ENCODE assay signal across 17 cellular contexts in the genomic region with DNA sequence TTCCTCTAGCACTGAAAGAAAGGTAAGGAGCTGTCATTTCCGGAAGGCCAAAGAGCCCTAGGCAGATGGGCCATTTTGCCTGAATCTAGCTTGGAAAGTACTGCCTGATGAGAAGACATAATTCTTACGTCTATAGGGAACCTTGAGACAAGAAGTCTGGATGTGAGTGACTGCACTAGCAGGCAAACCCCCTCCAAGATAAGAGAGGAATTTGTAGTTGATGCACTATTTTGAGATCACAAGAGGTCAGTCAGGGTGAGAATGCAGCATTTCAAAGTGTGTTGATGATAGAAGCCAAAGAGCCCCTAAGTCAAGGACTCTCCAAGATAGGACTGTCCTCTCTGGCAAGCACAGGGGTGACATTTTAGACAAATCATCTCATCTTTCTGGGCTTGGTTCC.
A peak's percentile ranks its signal among the peaks of the same experiment; 100 is the strongest.
DNase-seq lines count a peak whose midpoint lies in the region; ATAC-seq, FAIRE-seq and TF ChIP-seq lines count a peak whose summit lies in the region.
"Had no signal": no experiment of that assay in that cellular context is flagged by ENCODE, and none has a peak within 500 bp of the region (broad histone marks: within the 10 kb centered on the region; RNA-seq: fewer than 3 reads in every experiment).

No MANE protein-coding gene starts in this region.

- H3K23ac ChIP-seq in IMR-90 (ENCODE audit: low read depth, low read length) (no peak overlapping the region), H1 (ENCODE audit: insufficient read length) (no peak overlapping the region)

- H3K4ac ChIP-seq in IMR-90 (ENCODE audit: low read depth, low read length) (no peak overlapping the region), H1 (replicated peaks; ENCODE audit: insufficient read length, low read depth, low read length) (peak overlapping the region; percentile 62)

- no peak for TF ChIP-seq RAD21 in IMR-90 (IDR thresholded peaks at IDR 0.05; ENCODE audit: low read length)
- no peak for TF ChIP-seq RAD21 in H1 (IDR thresholded peaks at IDR 0.05 in 1 of 2, conservative IDR thresholded peaks at IDR 0.05 in 1 of 2; ENCODE audit: low read depth in 2 of 2, low read length in 2 of 2)

- no CpG with 5 or more reads among the region's 2 CpGs for WGBS in IMR-90 (ENCODE audit: extremely low coverage in 2 of 2, insufficient read length in 1 of 2), 2 experiments
- 91% methylated on average over 2 of the region's 2 CpGs; no CpG with 5 or more reads in 1 of the 2 experiments for WGBS in H1 (ENCODE audit: extremely low coverage in 1 of 2, insufficient coverage in 1 of 2, insufficient read length in 1 of 2, insufficient replicate concordance in 2 of 2, low coverage in 1 of 2, low lambda C conversion rate in 2 of 2, missing lambda C conversion rate in 1 of 2), 2 experiments

- dilution Hi-C loops in IMR-90 (cut with HindIII; ENCODE audit: low sequenced_read_pairs, unreplicated experiment): no loop called here

- H3K27ac Mint-ChIP-seq in stimulated activated naive B cell treated with anti-CD40 and anti-IgM and Interleukin-4, amounts not matched to agents 10 μg/mL and 1 μg/mL and 100 μg/mL, for 72 hours: no peak overlapping the region
- H3K27ac Mint-ChIP-seq: CD8-positive, alpha-beta T cell had no signal

- H2BK5ac ChIP-seq in IMR-90 (ENCODE audit: low read depth, low read length, poor library complexity, severe bottlenecking) (no peak overlapping the region), H1 (ENCODE audit: low read depth, low read length) (no peak overlapping the region)

- DNase-seq in IMR-90 (no peak), H1 (ENCODE audit: low read depth in 1 of 2, low spot score in 2 of 2) (peak in 1 of 2 experiments; percentile 17), left ventricle myocardium superior (no peak), NCI-H2196 treated with DMSO at 0.1 percent for 48 hours (lab: John Stamatoyannopoulos, UW; ENCODE audit: unreplicated experiment) (no peak)
- no peak for DNase-seq in stimulated activated naive B cell treated with anti-CD40 and anti-IgM and Interleukin-4, amounts not matched to agents 10 μg/mL and 1 μg/mL and 100 μg/mL, for 72 hours
- DNase-seq: CD8-positive, alpha-beta T cell; DND-41; HCEC 1CT; NCI-H1092 treated with DMSO at 0.1 percent for 48 hours; NCI-H2081; NCI-H2171 treated with DMSO at 0.1 percent for 48 hours; NCI-H748 treated with DMSO at 0.1 percent for 48 hours; SHP77 treated with DMSO at 0.1 percent for 48 hours; SK-N-SH had no signal

- ATAC-seq in IMR-90 (ENCODE audit: low read depth) (no peak), left ventricle myocardium superior (peak; percentile 95), HG03565 (IDR thresholded peaks at IDR 0.05; ENCODE audit: unreplicated experiment) (no peak), GM19023 (IDR thresholded peaks at IDR 0.05; ENCODE audit: unreplicated experiment) (no peak)
- peak; percentile 22 to 31 for ATAC-seq in stimulated activated naive B cell treated with anti-CD40 and anti-IgM and Interleukin-4, amounts not matched to agents 10 μg/mL and 1 μg/mL and 100 μg/mL, for 72 hours (replicated peaks)
- ATAC-seq: CD8-positive, alpha-beta T cell had no signal

- H3K18ac ChIP-seq in IMR-90 (ENCODE audit: low read depth, low read length) (no peak overlapping the region), H1 (ENCODE audit: extremely low read depth, low read length) (no peak overlapping the region)

- H2BK12ac ChIP-seq in H1 (ENCODE audit: low read depth, low read length): no peak overlapping the region

- H3K27me3 ChIP-seq in IMR-90 (ENCODE audit: control insufficient read depth, insufficient read depth, low read length) (peaks cover 9% of the 10 kb centered on the region), H1 (replicated peaks in 1 of 4; ENCODE audit: control insufficient read depth in 3 of 4, extremely low read depth in 1 of 4, insufficient read depth in 3 of 4, low read length in 3 of 4) (no peaks in the 10 kb centered on the region)
- H3K27me3 ChIP-seq: BLaER1 treated with 17β-estradiol and CSF1 and Interleukin-3, amounts not matched to agents 10 nM and 100 nM had no signal

- FAIRE-seq in H1 (lab: Jason Lieb, UNC): no peak

- no peaks in the 10 kb centered on the region for H3K79me2 ChIP-seq in H1 (ENCODE audit: control insufficient read depth in 1 of 2, insufficient read depth in 2 of 2, low read length in 2 of 2)

- no peaks in the 10 kb centered on the region for H3K79me1 ChIP-seq in IMR-90 (ENCODE audit: low read depth in 1 of 2, low read length in 2 of 2)
- no peaks in the 10 kb centered on the region for H3K79me1 ChIP-seq in H1 (ENCODE audit: low read depth, low read length)

- no peak overlapping the region for H2AK5ac ChIP-seq in IMR-90 (ENCODE audit: low read depth, low read length)
- no peak overlapping the region for H2AK5ac ChIP-seq in H1 (ENCODE audit: low read depth, low read length)

- H3K23me2 ChIP-seq in H1 (ENCODE audit: low read depth, low read length): no peaks in the 10 kb centered on the region

- H2AFZ ChIP-seq in IMR-90 (replicated peaks; ENCODE audit: low read length, poor library complexity) (no peak overlapping the region), H1 (ENCODE audit: low read length) (no peak overlapping the region)

- H3K4me1 Mint-ChIP-seq in stimulated activated naive B cell treated with anti-CD40 and anti-IgM and Interleukin-4, amounts not matched to agents 10 μg/mL and 1 μg/mL and 100 μg/mL, for 72 hours: peaks cover 0 to 2% of the 10 kb centered on the region in 2 donors

- H2AK9ac ChIP-seq in IMR-90 (replicated peaks; ENCODE audit: low read depth, low read length, poor library complexity): peak overlapping the region; percentile 65

- H3K9ac ChIP-seq in IMR-90 (ENCODE audit: low read depth, low read length) (no peak overlapping the region), H1 (replicated peaks in 1 of 4; ENCODE audit: extremely low read depth in 1 of 4, low read depth in 3 of 4, low read length in 3 of 4) (no peak overlapping the region)
- H3K9ac ChIP-seq: BLaER1 treated with 17β-estradiol and CSF1 and Interleukin-3, amounts not matched to agents 10 nM and 100 nM; SK-N-SH had no signal

- H3K9me3 ChIP-seq in IMR-90 (ENCODE audit: control insufficient read depth, insufficient read depth, low read length): no peaks in the 10 kb centered on the region
- no peaks in the 10 kb centered on the region for H3K9me3 ChIP-seq in H1 (ENCODE audit: insufficient read depth in 2 of 2, low read depth in 1 of 2, low read length in 1 of 2)
- H3K9me3 ChIP-seq: SK-N-SH had no signal

- H4K8ac ChIP-seq in IMR-90 (ENCODE audit: low read depth in 2 of 2, low read length in 2 of 2): no peak overlapping the region
- no peak overlapping the region for H4K8ac ChIP-seq in H1 (ENCODE audit: extremely low read depth, insufficient read depth, low read length)

- H3K56ac ChIP-seq in IMR-90 (ENCODE audit: extremely low read depth, insufficient read depth, low read length): no peak overlapping the region
- H3K56ac ChIP-seq in H1 (replicated peaks; ENCODE audit: insufficient read length, low read depth, low read length): no peak overlapping the region

- POLR2A ChIA-PET in IMR-90 (lab: Charles Lee; ENCODE audit: unreplicated experiment): no interaction called here
- POLR2A ChIA-PET in H1 (lab: Charles Lee; ENCODE audit: partially characterized antibody): no interaction called here

- H3K36me3 Mint-ChIP-seq in stimulated activated naive B cell treated with anti-CD40 and anti-IgM and Interleukin-4, amounts not matched to agents 10 μg/mL and 1 μg/mL and 100 μg/mL, for 72 hours: peaks cover 0 to 3% of the 10 kb centered on the region in 2 donors
- H3K36me3 Mint-ChIP-seq: CD8-positive, alpha-beta T cell had no signal

- H4K5ac ChIP-seq in IMR-90 (ENCODE audit: low read depth, low read length) (no peak overlapping the region), H1 (ENCODE audit: insufficient read length, low read depth, low read length) (no peak overlapping the region)

- no peak overlapping the region for H3K4me2 ChIP-seq in IMR-90 (ENCODE audit: low read depth, low read length)
- H3K4me2 ChIP-seq in H1 (ENCODE audit: insufficient read depth in 1 of 2, low read depth in 2 of 2, low read length in 2 of 2): no peak overlapping the region
- H3K4me2 ChIP-seq: BLaER1 treated with 17β-estradiol and CSF1 and Interleukin-3, amounts not matched to agents 10 nM and 100 nM; SK-N-SH had no signal

- peaks cover 17 to 29% of the 10 kb centered on the region in 2 donors for H3K27me3 Mint-ChIP-seq in stimulated activated naive B cell treated with anti-CD40 and anti-IgM and Interleukin-4, amounts not matched to agents 10 μg/mL and 1 μg/mL and 100 μg/mL, for 72 hours

- no peak overlapping the region for H2BK120ac ChIP-seq in IMR-90 (ENCODE audit: low read depth, low read length)
- no peak overlapping the region for H2BK120ac ChIP-seq in H1 (replicated peaks; ENCODE audit: low read depth, low read length)

- H3K4me3 ChIP-seq in IMR-90 (ENCODE audit: insufficient read depth, low read depth, low read length) (no peak overlapping the region), H1 (ENCODE audit: extremely low read depth in 1 of 4, insufficient read depth in 2 of 4, low read depth in 3 of 4, low read length in 4 of 4) (no peak overlapping the region)
- H3K4me3 ChIP-seq: BLaER1 treated with 17β-estradiol and CSF1 and Interleukin-3, amounts not matched to agents 10 nM and 100 nM had no signal

- CTCF ChIA-PET in IMR-90 (lab: Yijun Ruan, JAX): interaction anchor here (0.8 kb wide), 1 partner anchor 16 kb away, joined by 3 read pairs; no protein-coding TSS in a partner anchor
- CTCF ChIA-PET in H1 (lab: Charles Lee; ENCODE audit: partially characterized antibody): interaction anchor here (1.1 kb wide), 1 partner anchor 11 kb away, joined by 3 read pairs; no protein-coding TSS in a partner anchor

- TF ChIP-seq CTCF in IMR-90 (conservative IDR thresholded peaks at IDR 0.05; ENCODE audit: low read depth, low read length): no peak
- TF ChIP-seq CTCF in H1 (IDR thresholded peaks at IDR 0.05; ENCODE audit: control extremely low read depth in 1 of 3, insufficient read depth in 1 of 3, low read depth in 1 of 3, low read length in 3 of 3): no peak

- H2BK20ac ChIP-seq in IMR-90 (ENCODE audit: low read depth, low read length) (no peak overlapping the region), H1 (ENCODE audit: low read length) (no peak overlapping the region)

- H3K14ac ChIP-seq in IMR-90 (replicated peaks; ENCODE audit: low read depth, low read length) (no peak overlapping the region), H1 (ENCODE audit: insufficient read length) (no peak overlapping the region)

- H3K36me3 ChIP-seq in IMR-90 (ENCODE audit: control insufficient read depth, insufficient read depth, low read length) (no peaks in the 10 kb centered on the region), H1 (ENCODE audit: control insufficient read depth in 2 of 4, insufficient read depth in 4 of 4, low read length in 3 of 4) (no peaks in the 10 kb centered on the region)
- H3K36me3 ChIP-seq: BLaER1 treated with 17β-estradiol and CSF1 and Interleukin-3, amounts not matched to agents 10 nM and 100 nM had no signal

- H4K91ac ChIP-seq in IMR-90 (ENCODE audit: insufficient read depth, low read depth, low read length): no peak overlapping the region
- H4K91ac ChIP-seq in H1 (replicated peaks; ENCODE audit: insufficient read length, low read length): no peak overlapping the region

- H3K27ac ChIP-seq in IMR-90 (ENCODE audit: insufficient read depth, low read length) (no peak overlapping the region), H1 (ENCODE audit: low read depth, low read length) (no peak overlapping the region)
- H3K27ac ChIP-seq: BLaER1 treated with 17β-estradiol and CSF1 and Interleukin-3, amounts not matched to agents 10 nM and 100 nM had no signal

- intact Hi-C loops in IMR-90 (cut with micrococcal nuclease): no loop called here
- intact Hi-C loops in left ventricle myocardium superior (cut with micrococcal nuclease): no loop called here

- H3K9me1 ChIP-seq in IMR-90 (ENCODE audit: insufficient read depth, low read length): no peaks in the 10 kb centered on the region

- H3K4me3 Mint-ChIP-seq in stimulated activated naive B cell treated with anti-CD40 and anti-IgM and Interleukin-4, amounts not matched to agents 10 μg/mL and 1 μg/mL and 100 μg/mL, for 72 hours: no peak overlapping the region
- H3K4me3 Mint-ChIP-seq: CD8-positive, alpha-beta T cell had no signal

- H3K9me3 Mint-ChIP-seq in stimulated activated naive B cell treated with anti-CD40 and anti-IgM and Interleukin-4, amounts not matched to agents 10 μg/mL and 1 μg/mL and 100 μg/mL, for 72 hours: peaks cover 6 to 9% of the 10 kb centered on the region in 2 donors

- no TSS peak for BruUV-seq in IMR-90 (replicated peaks; lab: Mats Ljungman, UMichigan)

- no peak for TF ChIP-seq POLR2A in IMR-90 (IDR thresholded peaks at IDR 0.05; ENCODE audit: low read depth, low read length)
- TF ChIP-seq POLR2A in H1 (IDR thresholded peaks at IDR 0.05; ENCODE audit: control extremely low read depth in 1 of 2, low read depth in 2 of 2, low read length in 2 of 2): no peak

- TF ChIP-seq EP300 in H1 (IDR thresholded peaks at IDR 0.05; ENCODE audit: borderline replicate concordance in 1 of 2, low read depth in 2 of 2, low read length in 2 of 2): no peak

- H3K4me1 ChIP-seq in IMR-90 (ENCODE audit: control insufficient read depth, insufficient read depth, low read length) (no peaks in the 10 kb centered on the region), H1 (replicated peaks in 1 of 4; ENCODE audit: control insufficient read depth in 3 of 4, insufficient read depth in 4 of 4, low read length in 3 of 4) (peaks cover 0 to 7% (median 1%) of the 10 kb centered on the region in 4 experiments; a peak in 2 of 7 replicates)
- H3K4me1 ChIP-seq: BLaER1 treated with 17β-estradiol and CSF1 and Interleukin-3, amounts not matched to agents 10 nM and 100 nM had no signal

- H2BK15ac ChIP-seq in IMR-90 (ENCODE audit: low read depth, low read length): no peak overlapping the region
- H2BK15ac ChIP-seq in H1 (ENCODE audit: low read length): no peak overlapping the region

- in situ Hi-C loops in IMR-90 (cut with MboI; ENCODE audit: low sequenced_read_pairs): no loop called here

- no peaks in the 10 kb centered on the region for H4K20me1 ChIP-seq in IMR-90 (ENCODE audit: insufficient read depth, low read length)
- H4K20me1 ChIP-seq in H1 (replicated peaks in 1 of 2; ENCODE audit: control insufficient read depth in 1 of 2, insufficient read depth in 2 of 2, low read length in 2 of 2): no peaks in the 10 kb centered on the region
- H4K20me1 ChIP-seq: BLaER1 treated with 17β-estradiol and CSF1 and Interleukin-3, amounts not matched to agents 10 nM and 100 nM had no signal

Comparison
In these comparisons a context has a peak if more than half of its experiments do, and no peak if none do; other contexts are left out.
1. ATAC-seq: peak in left ventricle myocardium superior (single experiment) and stimulated activated naive B cell treated with anti-CD40 and anti-IgM and Interleukin-4, amounts not matched to agents 10 μg/mL and 1 μg/mL and 100 μg/mL, for 72 hours (2 of 2); none in IMR-90 (single experiment), HG03565 (single experiment) and GM19023 (single experiment).